ENCODE assay signal across 13 cellular contexts in the genomic region with DNA sequence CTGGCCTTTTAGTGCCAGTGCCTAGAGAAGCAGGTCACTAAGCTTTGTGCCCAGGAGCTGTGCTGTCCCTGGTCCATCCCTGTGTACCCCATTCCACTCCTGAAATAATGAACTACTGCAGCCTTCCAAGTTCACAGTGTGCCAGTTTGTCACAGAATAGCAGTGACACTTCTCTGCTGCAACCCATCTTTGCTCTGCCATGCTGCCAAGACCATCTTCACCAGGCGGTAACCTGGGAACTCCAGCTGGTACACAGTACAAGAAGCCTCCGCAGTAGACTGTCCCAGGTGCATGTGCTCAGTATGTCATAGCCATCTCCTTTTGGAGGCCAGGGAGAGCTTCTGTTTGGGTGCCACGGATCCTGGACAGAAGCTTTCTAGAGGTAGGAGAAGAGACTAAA.
DNase-seq lines count a peak whose midpoint lies in the region; ATAC-seq, FAIRE-seq and TF ChIP-seq lines count a peak whose summit lies in the region.
"Had no signal": no experiment of that assay in that cellular context is flagged by ENCODE, and none has a peak within 500 bp of the region (broad histone marks: within the 10 kb centered on the region; RNA-seq: fewer than 3 reads in every experiment).

No MANE protein-coding gene starts in this region.

- H3K27me3 Mint-ChIP-seq in naive thymus-derived CD4-positive, alpha-beta T cell, result no peaks in the 10 kb centered on the region
- H3K27me3 Mint-ChIP-seq: dendritic cell treated with granulocyte-macrophage colony-stimulating factor and Interleukin-4, amounts not matched to agents 40 ng/mL and 50 ng/mL, for 4 days had no signal

- no peaks in the 10 kb centered on the region; the same call in 1 of the 2 replicates for H3K36me3 ChIP-seq in GM23248 (ENCODE audit: low read depth)
- H3K36me3 ChIP-seq in naive thymus-derived CD4-positive, alpha-beta T cell (ENCODE audit: control insufficient read depth in 2 of 3, insufficient read depth in 3 of 3, low read length in 3 of 3), result no peaks in the 10 kb centered on the region

- in situ Hi-C loops in GM23248 (cut with MboI), result no loop called here
- in situ Hi-C loops in KBM-7 (cut with MboI; ENCODE audit: low pct_unique_long_range_greater_than_20kb, low sequenced_read_pairs), result no loop called here

- H3K4me1 ChIP-seq in A549 (peaks cover 73% of the 10 kb centered on the region), GM23248 (ENCODE audit: insufficient read depth) (peaks cover 47% of the 10 kb centered on the region)
- peaks cover 49 to 71% of the 10 kb centered on the region in 2 donors for H3K4me1 ChIP-seq in naive thymus-derived CD4-positive, alpha-beta T cell (ENCODE audit: control insufficient read depth in 2 of 2, insufficient read depth in 2 of 2, low read length in 2 of 2)

- no peak for TF ChIP-seq RAD21 in A549 (conservative IDR thresholded peaks at IDR 0.05 in 1 of 2, IDR thresholded peaks at IDR 0.05 in 1 of 2)

- intact Hi-C loops in naive thymus-derived CD4-positive, alpha-beta T cell (cut with micrococcal nuclease), result loop anchor here in 1 of 2 donors (1.0 kb wide), 2 partner anchors 8 to 30 kb away; no protein-coding TSS in a partner anchor

- TF ChIP-seq CTCF in A549 (IDR thresholded peaks at IDR 0.05), result no peak

- H3K9me2 ChIP-seq in GM23248 (ENCODE audit: insufficient read depth), result no peaks in the 10 kb centered on the region

- H3K4me2 ChIP-seq in A549 (peak overlapping the region; percentile 72), GM23248 (ENCODE audit: unreplicated experiment) (peak overlapping the region; percentile 3)

- 100% methylated on average over 1 of the region's 3 CpGs for WGBS in A549 (ENCODE audit: missing lambda C conversion rate)
- 83 to 88% methylated on average over 3 of the region's 3 CpGs for WGBS in GM23248 (ENCODE audit: low coverage in 1 of 2, low lambda C conversion rate in 2 of 2, missing lambda C conversion rate in 2 of 2), 2 experiments

- peaks cover 33% of the 10 kb centered on the region for H3F3A ChIP-seq in GM23248 (ENCODE audit: insufficient read depth)

- H3K27ac Mint-ChIP-seq in naive thymus-derived CD4-positive, alpha-beta T cell, result peak overlapping the region; percentile 45 to 99 (median 95)
- H3K27ac Mint-ChIP-seq: dendritic cell treated with granulocyte-macrophage colony-stimulating factor and Interleukin-4, amounts not matched to agents 40 ng/mL and 50 ng/mL, for 4 days had no signal

- no peaks in the 10 kb centered on the region for H3K9me3 ChIP-seq in A549
- no peaks in the 10 kb centered on the region for H3K9me3 ChIP-seq in GM23248 (ENCODE audit: low read depth)
- no peaks in the 10 kb centered on the region for H3K9me3 ChIP-seq in naive thymus-derived CD4-positive, alpha-beta T cell (ENCODE audit: control insufficient read depth in 2 of 3, low read length in 3 of 3)

- H4K20me1 ChIP-seq in GM23248 (ENCODE audit: insufficient read depth), result no peaks in the 10 kb centered on the region

- H3K27ac ChIP-seq in A549, result peak overlapping the region; percentile 92 to 93
- H3K27ac ChIP-seq in GM23248, result peak overlapping the region; percentile 32
- peak overlapping the region; percentile 48 for H3K27ac ChIP-seq in naive thymus-derived CD4-positive, alpha-beta T cell (ENCODE audit: low read depth, low read length)

- no peak overlapping the region for H3K9ac ChIP-seq in GM23248

- H3K9me3 Mint-ChIP-seq in naive thymus-derived CD4-positive, alpha-beta T cell, result no peaks in the 10 kb centered on the region
- H3K9me3 Mint-ChIP-seq: dendritic cell treated with granulocyte-macrophage colony-stimulating factor and Interleukin-4, amounts not matched to agents 40 ng/mL and 50 ng/mL, for 4 days had no signal

- H3K4me3 ChIP-seq in A549 (no peak overlapping the region), GM23248 (no peak overlapping the region)
- H3K4me3 ChIP-seq in naive thymus-derived CD4-positive, alpha-beta T cell (ENCODE audit: low read length), result no peak overlapping the region

- CTCF ChIA-PET in A549 (lab: Yijun Ruan, JAX), result interaction anchor here (1.1 to 1.4 kb wide), 2 partner anchors 140 to 178 kb away, joined by 3 to 4 read pairs; no protein-coding TSS in a partner anchor
- CTCF ChIA-PET in naive thymus-derived CD4-positive, alpha-beta T cell (lab: Charles Lee), result interaction anchor here (0.8 to 1.4 kb wide), 2 partner anchors 30 to 137 kb away, joined by 3 read pairs; a partner anchor contains a TSS

- ATAC-seq in A549, result no peak
- ATAC-seq in naive thymus-derived CD4-positive, alpha-beta T cell, result no peak

- TF ChIP-seq EP300 in A549 (IDR thresholded peaks at IDR 0.05), result no peak

- TF ChIP-seq POLR2A in A549 (IDR thresholded peaks at IDR 0.05; ENCODE audit: low read length), result no peak

- no peaks in the 10 kb centered on the region for H3K27me3 ChIP-seq in GM23248 (replicated peaks; ENCODE audit: insufficient read depth)
- H3K27me3 ChIP-seq in naive thymus-derived CD4-positive, alpha-beta T cell (ENCODE audit: control insufficient read depth in 2 of 2, insufficient read depth in 2 of 2, low read length in 2 of 2), result no peaks in the 10 kb centered on the region

- POLR2A ChIA-PET in A549 (lab: Yijun Ruan, JAX), result interaction anchor here (1.5 to 4.0 kb wide), 2 partner anchors 116 to 139 kb away, joined by 8 to 45 read pairs; a partner anchor contains a TSS
- POLR2A ChIA-PET in naive thymus-derived CD4-positive, alpha-beta T cell (lab: Charles Lee), result interaction anchor here (0.7 to 12.1 kb wide), 7 partner anchors 14 to 139 kb away, joined by 3 to 212 read pairs (median 4); no protein-coding TSS in a partner anchor

- no peaks in the 10 kb centered on the region for H3K79me2 ChIP-seq in GM23248 (ENCODE audit: insufficient read depth)

- peaks cover 0 to 43% (median 11%) of the 10 kb centered on the region in 5 donors for H3K36me3 Mint-ChIP-seq in naive thymus-derived CD4-positive, alpha-beta T cell

- H3K4me3 Mint-ChIP-seq in naive thymus-derived CD4-positive, alpha-beta T cell, result peak overlapping the region in 5 of 10 donors; percentile 15 to 36 (median 28)
- H3K4me3 Mint-ChIP-seq: dendritic cell treated with granulocyte-macrophage colony-stimulating factor and Interleukin-4, amounts not matched to agents 40 ng/mL and 50 ng/mL, for 4 days had no signal

- no peak overlapping the region for H2AFZ ChIP-seq in GM23248

- DNase-seq in A549 (ENCODE audit: low read depth in 1 of 2, low spot score in 1 of 2) (no peak), GM23248 (no peak), cerebellum (ENCODE audit: low spot score) (peak; percentile 21), KBM-7 (no peak), hypothalamus (lab: John Stamatoyannopoulos, UW) (no peak), NCI-H446 treated with DMSO at 0.1 percent for 48 hours (lab: John Stamatoyannopoulos, UW) (no peak), NCI-H2029 (lab: John Stamatoyannopoulos, UW) (no peak)
- no peak for DNase-seq in naive thymus-derived CD4-positive, alpha-beta T cell
- DNase-seq: COR-L47, midbrain, NCI-H1092, T-helper 9 cell had no signal

- H3K4me1 Mint-ChIP-seq in naive thymus-derived CD4-positive, alpha-beta T cell, result peaks cover 48 to 85% (median 80%) of the 10 kb centered on the region in 7 donors

- no peak for FAIRE-seq in A549 (lab: Jason Lieb, UNC)

TF ChIP-seq in A549, 52 proteins besides CTCF, POLR2A, EP300 and RAD21:
- no peak for TF ChIP-seq GATA3 (IDR thresholded peaks at IDR 0.05; ENCODE audit: borderline replicate concordance)
- TF ChIP-seq, protein P1, sequence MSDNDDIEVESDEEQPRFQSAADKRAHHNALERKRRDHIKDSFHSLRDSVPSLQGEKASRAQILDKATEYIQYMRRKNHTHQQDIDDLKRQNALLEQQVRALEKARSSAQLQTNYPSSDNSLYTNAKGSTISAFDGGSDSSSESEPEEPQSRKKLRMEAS (IDR thresholded peaks at IDR 0.05), result no peak
- no peak for TF ChIP-seq NPAS2 (CRISPR knock-in tag; IDR thresholded peaks at IDR 0.05; ENCODE audit: borderline replicate concordance)
- no peak for TF ChIP-seq EHF (CRISPR knock-in tag; IDR thresholded peaks at IDR 0.05)

Comparison
In these comparisons a context has a peak if more than half of its experiments do, and no peak if none do; other contexts are left out.
1. H3K27ac ChIP-seq: peak in every context shown above with its lines; median percentile 92 in A549; 48 in naive thymus-derived CD4-positive, alpha-beta T cell; 32 in GM23248.